Comparison of ENCODE assay signal across 15 cellular contexts in genomic region chr11:67495234-67496005, GRCh38. TPM values are rescaled to one million over a fixed set of nuclear protein-coding genes. Genes with fewer than 3 reads are reported as not detected.
DNase-seq lines count a peak whose midpoint lies in the region; ATAC-seq and TF ChIP-seq lines count a peak whose summit lies in the region.
"Had no signal": no experiment of that assay in that cellular context is flagged by ENCODE, and none has a peak within 500 bp of the region (broad histone marks: within the 10 kb centered on the region; RNA-seq: fewer than 3 reads in every experiment).

No MANE protein-coding gene starts in this region.

- no peak overlapping the region for H3K4me3 ChIP-seq in SK-N-SH (ENCODE audit: low read depth in 2 of 2, low read length in 1 of 2)
- H3K4me3 ChIP-seq in NT2/D1 (ENCODE audit: insufficient read length, low read depth) = no peak overlapping the region

- H3K27ac ChIP-seq in SK-N-SH (ENCODE audit: low read depth in 2 of 2, low read length in 1 of 2) = no peak overlapping the region
- H3K27ac ChIP-seq: 22Rv1 had no signal

- no peak for TF ChIP-seq CTCF in SK-N-SH (IDR thresholded peaks at IDR 0.05)

- H3K27me3 ChIP-seq in SK-N-SH (ENCODE audit: insufficient read depth) = no peaks in the 10 kb centered on the region
- H3K27me3 ChIP-seq in NT2/D1 (ENCODE audit: insufficient read depth, insufficient read length) = no peaks in the 10 kb centered on the region

- H3K36me3 Mint-ChIP-seq in stimulated activated effector memory CD8-positive, alpha-beta T cell treated with anti-CD3 and anti-CD28 coated beads, Interleukin-12 subunit alpha, Interleukin-12 subunit beta, amount 100 ng/mL, for 72 hours = peaks cover 99% of the 10 kb centered on the region

- POLR2A ChIA-PET in SK-N-SH (lab: Yijun Ruan, JAX) = no interaction called here

- H2AFZ ChIP-seq in SK-N-SH (ENCODE audit: low read depth) = no peak overlapping the region

- TF ChIP-seq RAD21 in SK-N-SH (IDR thresholded peaks at IDR 0.05; ENCODE audit: low read length) = no peak

- H3K36me3 ChIP-seq in SK-N-SH (replicated peaks in 1 of 2; ENCODE audit: control insufficient read depth in 1 of 2, insufficient read depth in 2 of 2, low read length in 1 of 2) = peaks cover under 1 to 30% of the 10 kb centered on the region in 2 experiments
- H3K36me3 ChIP-seq in NT2/D1 (ENCODE audit: insufficient read depth, insufficient read length, low read length) = peaks cover 94% of the 10 kb centered on the region

- ATAC-seq in SK-N-SH treated with all-trans-retinoic acid at 6 μM for 48 hours (no peak), GM19463 (IDR thresholded peaks at IDR 0.05; ENCODE audit: unreplicated experiment) (no peak)
- no peak for ATAC-seq in stimulated activated effector memory CD8-positive, alpha-beta T cell treated with anti-CD3 and anti-CD28 coated beads, Interleukin-12 subunit alpha, Interleukin-12 subunit beta, amount 100 ng/mL, for 72 hours
- ATAC-seq: CD8-positive, alpha-beta T cell had no signal

- peaks cover 6% of the 10 kb centered on the region for H3F3A ChIP-seq in SK-N-SH (replicated peaks; ENCODE audit: insufficient read depth)

- H3K4me2 ChIP-seq in SK-N-SH = no peak overlapping the region

- H3K9me3 ChIP-seq in SK-N-SH (no peaks in the 10 kb centered on the region), NT2/D1 (ENCODE audit: insufficient read depth, low read length) (no peaks in the 10 kb centered on the region)

- H3K9me3 Mint-ChIP-seq in stimulated activated effector memory CD8-positive, alpha-beta T cell treated with anti-CD3 and anti-CD28 coated beads, Interleukin-12 subunit alpha, Interleukin-12 subunit beta, amount 100 ng/mL, for 72 hours = no peaks in the 10 kb centered on the region
- H3K9me3 Mint-ChIP-seq: CD14-positive monocyte; CD8-positive, alpha-beta T cell; H9 had no signal

- H4K20me1 ChIP-seq in SK-N-SH (ENCODE audit: insufficient read depth) = no peaks in the 10 kb centered on the region

- CTCF ChIA-PET in SK-N-SH (lab: Yijun Ruan, JAX) = no interaction called here

- H3K79me2 ChIP-seq in SK-N-SH (ENCODE audit: insufficient read depth) = no peaks in the 10 kb centered on the region

- TF ChIP-seq EP300 in SK-N-SH (IDR thresholded peaks at IDR 0.05; ENCODE audit: borderline replicate concordance in 1 of 2, low read depth in 1 of 2, low read length in 1 of 2) = no peak

- H3K4me1 Mint-ChIP-seq in stimulated activated effector memory CD8-positive, alpha-beta T cell treated with anti-CD3 and anti-CD28 coated beads, Interleukin-12 subunit alpha, Interleukin-12 subunit beta, amount 100 ng/mL, for 72 hours = peaks cover 15% of the 10 kb centered on the region
- H3K4me1 Mint-ChIP-seq: CD14-positive monocyte, H9 had no signal

- 100% methylated on average over 7 of the region's 16 CpGs for WGBS in SK-N-SH (ENCODE audit: low lambda C conversion rate)

- no peaks in the 10 kb centered on the region for H3K9me2 ChIP-seq in SK-N-SH

- H3K9ac ChIP-seq in SK-N-SH = no peak overlapping the region
- peak overlapping the region; percentile 3 for H3K9ac ChIP-seq in NT2/D1 (ENCODE audit: insufficient read length, low read depth)

- no peak overlapping the region for H3K4me3 Mint-ChIP-seq in stimulated activated effector memory CD8-positive, alpha-beta T cell treated with anti-CD3 and anti-CD28 coated beads, Interleukin-12 subunit alpha, Interleukin-12 subunit beta, amount 100 ng/mL, for 72 hours
- H3K4me3 Mint-ChIP-seq: CD14-positive monocyte; CD8-positive, alpha-beta T cell; H9 had no signal

- H3K27ac Mint-ChIP-seq in stimulated activated effector memory CD8-positive, alpha-beta T cell treated with anti-CD3 and anti-CD28 coated beads, Interleukin-12 subunit alpha, Interleukin-12 subunit beta, amount 100 ng/mL, for 72 hours = peak overlapping the region; percentile 74
- H3K27ac Mint-ChIP-seq: CD8-positive, alpha-beta T cell had no signal

- peak; percentile 34 for DNase-seq in SK-N-SH
- peak; percentile 28 for DNase-seq in D341Med (ENCODE audit: low spot score)
- no peak for DNase-seq in NT2/D1 (ENCODE audit: low read depth, low spot score)
- DNase-seq in stimulated activated effector memory CD8-positive, alpha-beta T cell treated with anti-CD3 and anti-CD28 coated beads, Interleukin-12 subunit alpha, Interleukin-12 subunit beta, amount 100 ng/mL, for 72 hours (ENCODE audit: low spot score in 2 of 2) = no peak
- no peak for DNase-seq in NCI-H2196 (lab: John Stamatoyannopoulos, UW; ENCODE audit: unreplicated experiment)
- DNase-seq: CD8-positive, alpha-beta T cell; COR-L47; DMS53; GOT3; H9 had no signal

- H3K4me1 ChIP-seq in SK-N-SH (ENCODE audit: control insufficient read depth in 1 of 2, insufficient read depth in 2 of 2, low read depth in 1 of 2, low read length in 1 of 2) (no peaks in the 10 kb centered on the region), NT2/D1 (ENCODE audit: insufficient read depth, insufficient read length) (peaks cover 25% of the 10 kb centered on the region)

TF ChIP-seq in SK-N-SH, 30 proteins besides CTCF, POLR2A, EP300 and RAD21:
- TF ChIP-seq FOXM1 (IDR thresholded peaks at IDR 0.05; ENCODE audit: low read depth) = no peak
- TF ChIP-seq JUND (IDR thresholded peaks at IDR 0.05) = no peak
- TF ChIP-seq MEF2A (IDR thresholded peaks at IDR 0.05; ENCODE audit: borderline replicate concordance, low read depth) = no peak
- TF ChIP-seq GATA2 (CRISPR knock-in tag; IDR thresholded peaks at IDR 0.05) = no peak
- TF ChIP-seq RFX5 (IDR thresholded peaks at IDR 0.05; ENCODE audit: low read length) = no peak
- no peak for TF ChIP-seq SMC3 (IDR thresholded peaks at IDR 0.05; ENCODE audit: low read depth, low read length)
- no peak for TF ChIP-seq NFIC (IDR thresholded peaks at IDR 0.05; ENCODE audit: borderline replicate concordance)

TF ChIP-seq in SK-N-SH treated with all-trans-retinoic acid at 6 μM for 48 hours, 23 proteins besides CTCF, POLR2A, EP300 and RAD21 (continues in another document):
- no peak for TF ChIP-seq CSDC2 (CRISPR knock-in tag; IDR thresholded peaks at IDR 0.05)
- no peak for TF ChIP-seq ZFP3 (CRISPR knock-in tag; IDR thresholded peaks at IDR 0.05)
- TF ChIP-seq ZFP30 (CRISPR knock-in tag; IDR thresholded peaks at IDR 0.05) = no peak
- TF ChIP-seq ZC3H10 (CRISPR knock-in tag; IDR thresholded peaks at IDR 0.05) = no peak
- no peak for TF ChIP-seq POU6F1 (CRISPR knock-in tag; IDR thresholded peaks at IDR 0.05; ENCODE audit: borderline replicate concordance, low read depth)
- TF ChIP-seq CREB5 (CRISPR knock-in tag; IDR thresholded peaks at IDR 0.05; ENCODE audit: low read depth) = no peak
- no peak for TF ChIP-seq ZNF8 (CRISPR knock-in tag; IDR thresholded peaks at IDR 0.05)
- no peak for TF ChIP-seq TOX (CRISPR knock-in tag; IDR thresholded peaks at IDR 0.05; ENCODE audit: borderline replicate concordance)
- no peak for TF ChIP-seq SNAI2 (CRISPR knock-in tag; IDR thresholded peaks at IDR 0.05)
- TF ChIP-seq OSR1 (CRISPR knock-in tag; IDR thresholded peaks at IDR 0.05) = no peak
- TF ChIP-seq GLIS3 (CRISPR knock-in tag; IDR thresholded peaks at IDR 0.05) = no peak
- no peak for TF ChIP-seq TCF4 (CRISPR knock-in tag; IDR thresholded peaks at IDR 0.05; ENCODE audit: borderline replicate concordance)
- TF ChIP-seq PPARA (CRISPR knock-in tag; IDR thresholded peaks at IDR 0.05; ENCODE audit: borderline replicate concordance) = no peak
- TF ChIP-seq ISL1 (CRISPR knock-in tag; IDR thresholded peaks at IDR 0.05) = no peak

RNA-seq across cellular contexts. Expression of gene PITPNM1, which starts 9.7 kb away (rescaled TPM):
- 24.2 and 24.4 TPM in 2 replicates for polyA plus RNA-seq in SK-N-SH (2012; rRNA removed)
- polyA plus RNA-seq in SK-N-SH (2012; cell fraction: cytosol; rRNA removed) = 6.8 and 11.2 TPM in 2 replicates
- polyA plus RNA-seq in SK-N-SH (2012; cell fraction: nucleus; rRNA removed) = 85.1 and 94.3 TPM in 2 replicates

RNA-seq across cellular contexts. Expression of gene CDK2AP2, which starts 12.5 kb away (rescaled TPM):
- polyA plus RNA-seq in SK-N-SH (2012; rRNA removed) = 32.8 and 47.9 TPM in 2 replicates
- 18.5 and 30.3 TPM in 2 replicates for polyA plus RNA-seq in SK-N-SH (2012; cell fraction: cytosol; rRNA removed)
- polyA plus RNA-seq in SK-N-SH (2012; cell fraction: nucleus; rRNA removed) = 61.4 and 65.8 TPM in 2 replicates

RNA-seq across cellular contexts. Expression of gene AIP, which starts 12.6 kb away (rescaled TPM):
- polyA plus RNA-seq in SK-N-SH (2012; rRNA removed) = 192 and 207 TPM in 2 replicates
- polyA plus RNA-seq in SK-N-SH (2012; cell fraction: cytosol; rRNA removed) = 112 and 149 TPM in 2 replicates
- 125 and 141 TPM in 2 replicates for polyA plus RNA-seq in SK-N-SH (2012; cell fraction: nucleus; rRNA removed)

RNA-seq across cellular contexts. Expression of gene TMEM134, which starts 26.4 kb away (rescaled TPM):
- polyA plus RNA-seq in SK-N-SH (2012; rRNA removed) = 132 and 135 TPM in 2 replicates
- 90.4 and 111 TPM in 2 replicates for polyA plus RNA-seq in SK-N-SH (2012; cell fraction: cytosol; rRNA removed)
- polyA plus RNA-seq in SK-N-SH (2012; cell fraction: nucleus; rRNA removed) = 166 and 231 TPM in 2 replicates

RNA-seq across cellular contexts. Expression of gene CABP2, which starts 27.8 kb away (rescaled TPM):
- not detected in 2 replicates for polyA plus RNA-seq in SK-N-SH (2012; rRNA removed)
- not detected in 2 replicates for polyA plus RNA-seq in SK-N-SH (2012; cell fraction: cytosol; rRNA removed)
- not detected in 2 replicates for polyA plus RNA-seq in SK-N-SH (2012; cell fraction: nucleus; rRNA removed)
- polyA plus RNA-seq: BJ, CD14-positive monocyte had no signal

Comparison
In these comparisons a context has a peak if more than half of its experiments do, and no peak if none do; other contexts are left out.
1. DNase-seq: peak in SK-N-SH (single experiment) and D341Med (single experiment); none in NT2/D1 (single experiment), stimulated activated effector memory CD8-positive, alpha-beta T cell treated with anti-CD3 and anti-CD28 coated beads, Interleukin-12 subunit alpha, Interleukin-12 subunit beta, amount 100 ng/mL, for 72 hours (0 of 2) and NCI-H2196 (single experiment).